23 cellular contexts compared by ENCODE assay signal in the genomic region with DNA sequence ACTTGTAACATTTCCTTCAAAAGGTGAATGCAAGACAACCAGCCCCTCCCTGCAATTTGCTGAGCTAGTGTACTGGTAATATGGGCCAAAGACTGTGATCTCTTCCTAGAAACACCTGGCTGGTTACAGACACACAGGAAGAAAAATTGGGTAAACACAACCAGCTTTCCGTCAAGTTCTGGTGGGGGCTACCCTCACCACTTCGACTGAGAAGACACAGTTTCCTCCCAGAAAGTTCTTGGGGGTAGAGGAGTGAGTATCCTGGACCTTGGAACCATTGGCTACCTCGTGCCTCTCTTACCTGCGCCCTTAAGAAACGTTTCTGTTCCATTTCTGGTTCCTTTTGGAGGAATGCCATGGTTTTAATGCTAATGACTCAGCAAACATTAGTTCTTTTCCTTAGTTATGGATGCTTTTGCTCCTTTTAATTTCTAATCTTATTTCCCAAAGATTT.
DNase-seq lines count a peak whose midpoint lies in the region; ATAC-seq and TF ChIP-seq lines count a peak whose summit lies in the region.
"Had no signal": no experiment of that assay in that cellular context is flagged by ENCODE, and none has a peak within 500 bp of the region (broad histone marks: within the 10 kb centered on the region; RNA-seq: fewer than 3 reads in every experiment).

No MANE protein-coding gene starts in this region.

- no peak overlapping the region for H2AFZ ChIP-seq in hepatocyte

- H3K27me3 Mint-ChIP-seq in stimulated activated naive CD8-positive, alpha-beta T cell treated with anti-CD3 and anti-CD28 coated beads, Interleukin-15, amount 100 ng/mL, for 72 hours: no peaks in the 10 kb centered on the region

- POLR2A ChIA-PET in RWPE1 (lab: Yijun Ruan, JAX; ENCODE audit: low non-redundant PET): no interaction called here

- intact Hi-C loops in lower leg skin (cut with DNase I; ENCODE audit: low total_unique reads): no loop called here

- no peak overlapping the region for H3K4me2 ChIP-seq in hepatocyte

- H3K9me3 Mint-ChIP-seq in stimulated activated naive CD8-positive, alpha-beta T cell treated with anti-CD3 and anti-CD28 coated beads, Interleukin-15, amount 100 ng/mL, for 72 hours: no peaks in the 10 kb centered on the region
- H3K9me3 Mint-ChIP-seq: effector memory CD8-positive, alpha-beta T cell; stimulated activated effector memory CD8-positive, alpha-beta T cell treated with anti-CD3 and anti-CD28 coated beads, Interleukin-12 subunit alpha, Interleukin-12 subunit beta, amount 100 ng/mL, for 72 hours had no signal

- H3K4me3 ChIP-seq in hepatocyte: no peak overlapping the region
- H3K4me3 ChIP-seq in lower leg skin (ENCODE audit: low read depth, poor library complexity, severe bottlenecking): no peak overlapping the region
- H3K4me3 ChIP-seq: gastrocnemius medialis, lung, thyroid gland had no signal

- H3K36me3 ChIP-seq in hepatocyte (replicated peaks; ENCODE audit: insufficient read depth, low read depth): no peaks in the 10 kb centered on the region
- H3K36me3 ChIP-seq: gastrocnemius medialis, thyroid gland, WERI-Rb-1 had no signal

- H3K4me1 ChIP-seq in hepatocyte (ENCODE audit: insufficient read depth): no peaks in the 10 kb centered on the region
- H3K4me1 ChIP-seq: gastrocnemius medialis had no signal

- H3K27ac ChIP-seq in RWPE1 (peak overlapping the region; percentile 41), hepatocyte (peak overlapping the region; percentile 9)
- H3K27ac ChIP-seq: gastrocnemius medialis, thyroid gland, WERI-Rb-1 had no signal

- TF ChIP-seq CTCF in RWPE1 (conservative IDR thresholded peaks at IDR 0.05; ENCODE audit: low read depth) (no peak), hepatocyte (IDR thresholded peaks at IDR 0.05; ENCODE audit: poor library complexity) (no peak), lower leg skin (IDR thresholded peaks at IDR 0.05) (no peak)

- no peaks in the 10 kb centered on the region for H3K9me2 ChIP-seq in hepatocyte (replicated peaks; ENCODE audit: insufficient read depth)

- no peaks in the 10 kb centered on the region for H3K27me3 ChIP-seq in hepatocyte
- H3K27me3 ChIP-seq: gastrocnemius medialis, thyroid gland had no signal

- CTCF ChIA-PET in RWPE1 (lab: Yijun Ruan, JAX): interaction anchor here (0.6 kb wide), 1 partner anchor 164 kb away, joined by 5 read pairs; no protein-coding TSS in a partner anchor

- peaks cover 31% of the 10 kb centered on the region for H3K4me1 Mint-ChIP-seq in stimulated activated naive CD8-positive, alpha-beta T cell treated with anti-CD3 and anti-CD28 coated beads, Interleukin-15, amount 100 ng/mL, for 72 hours

- no peaks in the 10 kb centered on the region for H3K9me3 ChIP-seq in hepatocyte (ENCODE audit: low read depth)
- H3K9me3 ChIP-seq: gastrocnemius medialis, thyroid gland had no signal

- no peak for DNase-seq in stimulated activated naive CD8-positive, alpha-beta T cell treated with anti-CD3 and anti-CD28 coated beads, Interleukin-15, amount 100 ng/mL, for 72 hours
- no peak for DNase-seq in stimulated activated naive CD8-positive, alpha-beta T cell treated with anti-CD3 and anti-CD28 coated beads, Interleukin-15, Interleukin-2, amounts not matched to agents 100 U/mL and 50 U/mL, for 24 hours
- DNase-seq in RWPE1 (ENCODE audit: low spot score) (no peak), hepatocyte (ENCODE audit: low spot score) (no peak), NCI-H82 treated with DMSO at 0.1 percent for 48 hours (lab: John Stamatoyannopoulos, UW; ENCODE audit: unreplicated experiment) (no peak), lower leg skin (ENCODE audit: low spot score in 2 of 2) (no peak)
- DNase-seq: activated CD4-positive, alpha-beta T cell treated with anti-CD3 and anti-CD28 coated beads, Interleukin-2, amount 50 U/mL, for 48 hours; activated naive CD4-positive, alpha-beta T cell treated with anti-CD3 and anti-CD28 coated beads, Interleukin-2, amount 50 U/mL, for 16 hours; activated T-cell treated with anti-CD3 and anti-CD28 coated beads, Interleukin-2, amount 50 U/mL, for 1 hour; DND-41; effector memory CD8-positive, alpha-beta T cell; gastrocnemius medialis; hypothalamus; NCI-H1092 treated with DMSO at 0.1 percent for 48 hours; NCI-H2081 treated with DMSO at 0.1 percent for 48 hours; NCI-H446 treated with DMSO at 0.1 percent for 48 hours; stimulated activated CD4-positive, alpha-beta T cell treated with anti-CD3 and anti-CD28 coated beads, Interleukin-1b, Interleukin-23, amount 100 ng/mL, for 48 hours; thyroid gland; WERI-Rb-1 had no signal

- 76% methylated on average over 5 of the region's 5 CpGs for WGBS in hepatocyte (ENCODE audit: low lambda C conversion rate, missing lambda C conversion rate)
- WGBS in lower leg skin, 2 donors: 31 to 52% methylated on average over 5 of the region's 5 CpGs

- H4K20me1 ChIP-seq in hepatocyte (ENCODE audit: insufficient read depth, poor library complexity, severe bottlenecking): no peaks in the 10 kb centered on the region

- H3K27ac Mint-ChIP-seq in stimulated activated naive CD8-positive, alpha-beta T cell treated with anti-CD3 and anti-CD28 coated beads, Interleukin-15, amount 100 ng/mL, for 72 hours: no peak overlapping the region
- H3K27ac Mint-ChIP-seq: stimulated activated effector memory CD8-positive, alpha-beta T cell treated with anti-CD3 and anti-CD28 coated beads, Interleukin-12 subunit alpha, Interleukin-12 subunit beta, amount 100 ng/mL, for 72 hours had no signal

- H3K4me3 Mint-ChIP-seq in stimulated activated naive CD8-positive, alpha-beta T cell treated with anti-CD3 and anti-CD28 coated beads, Interleukin-15, amount 100 ng/mL, for 72 hours: no peak overlapping the region
- H3K4me3 Mint-ChIP-seq: effector memory CD8-positive, alpha-beta T cell; stimulated activated effector memory CD8-positive, alpha-beta T cell treated with anti-CD3 and anti-CD28 coated beads, Interleukin-12 subunit alpha, Interleukin-12 subunit beta, amount 100 ng/mL, for 72 hours had no signal

- no peaks in the 10 kb centered on the region for H3K79me2 ChIP-seq in hepatocyte

- TF ChIP-seq POLR2A in lower leg skin (IDR thresholded peaks at IDR 0.05): no peak

- peak; percentile 60 for ATAC-seq in stimulated activated naive CD8-positive, alpha-beta T cell treated with anti-CD3 and anti-CD28 coated beads, Interleukin-15, amount 100 ng/mL, for 72 hours
- no peak for ATAC-seq in stimulated activated naive CD8-positive, alpha-beta T cell treated with anti-CD3 and anti-CD28 coated beads, Interleukin-15, Interleukin-2, amounts not matched to agents 100 U/mL and 50 U/mL, for 24 hours
- ATAC-seq in HG02981 (IDR thresholded peaks at IDR 0.05; ENCODE audit: unreplicated experiment): no peak
- ATAC-seq: effector memory CD8-positive, alpha-beta T cell; esophagus mucosa; gastrocnemius medialis; stimulated activated effector memory CD8-positive, alpha-beta T cell treated with anti-CD3 and anti-CD28 coated beads, Interleukin-12 subunit alpha, Interleukin-12 subunit beta, amount 100 ng/mL, for 72 hours had no signal
